Comparison of ENCODE assay signal across 20 cellular contexts in genomic region chrX:63744850-63745249, GRCh38. TPM values are rescaled to one million over a fixed set of nuclear protein-coding genes. Genes with fewer than 3 reads are reported as not detected.
DNase-seq lines count a peak whose midpoint lies in the region; FAIRE-seq and TF ChIP-seq lines count a peak whose summit lies in the region.
"Had no signal": no experiment of that assay in that cellular context is flagged by ENCODE, and none has a peak within 500 bp of the region (broad histone marks: within the 10 kb centered on the region; RNA-seq: fewer than 3 reads in every experiment).

No MANE protein-coding gene starts in this region.

- H3K9me3 Mint-ChIP-seq in immature natural killer cell = no peaks in the 10 kb centered on the region

- 0 out of 2 replicates have a peak, but pooled peaks cover 6% of the 10 kb centered on the region for H3K79me2 ChIP-seq in Loucy (ENCODE audit: insufficient read depth, low read length)

- H3K27me3 ChIP-seq in Loucy (ENCODE audit: insufficient read depth, low read length, poor library complexity, severe bottlenecking) = no peaks in the 10 kb centered on the region

- peaks cover 0 to 3% (median 0%) of the 10 kb centered on the region in 3 donors for H3K36me3 Mint-ChIP-seq in immature natural killer cell

- peak overlapping the region; percentile 84 to 94 (median 92) for H3K27ac Mint-ChIP-seq in immature natural killer cell

- peaks cover 5% of the 10 kb centered on the region for H4K20me1 ChIP-seq in Loucy (ENCODE audit: insufficient read depth, low read length, poor library complexity, severe bottlenecking)

- H3K9ac ChIP-seq in Loucy (ENCODE audit: low read depth, low read length, poor library complexity, severe bottlenecking) = no peak overlapping the region
- H3K9ac ChIP-seq: GM23248 had no signal

- H2AFZ ChIP-seq in Loucy (ENCODE audit: low read length) = no peak overlapping the region
- H2AFZ ChIP-seq: GM23248 had no signal

- no peaks in the 10 kb centered on the region for H3K36me3 ChIP-seq in Loucy (ENCODE audit: insufficient read depth, low read length)
- H3K36me3 ChIP-seq: HAP-1 had no signal

- TF ChIP-seq CTCF in Loucy (conservative IDR thresholded peaks at IDR 0.05; ENCODE audit: low read length) = no peak

- peaks cover 24% of the 10 kb centered on the region for H3K4me1 ChIP-seq in Loucy (ENCODE audit: insufficient read depth, low read length, poor library complexity, severe bottlenecking)
- H3K4me1 ChIP-seq: HAP-1 had no signal

- peak overlapping the region; percentile 32 to 69 (median 46) for H3K4me3 Mint-ChIP-seq in immature natural killer cell

- H3K4me2 ChIP-seq in Loucy (ENCODE audit: low read depth, low read length, poor library complexity, severe bottlenecking) = peak overlapping the region; percentile 70

- H3F3A ChIP-seq in Loucy (ENCODE audit: low read depth) = no peaks in the 10 kb centered on the region

- FAIRE-seq in H54 (lab: Jason Lieb, UNC) = no peak
- FAIRE-seq: GM19239, HTR-8/SVneo had no signal

- H3K9me2 ChIP-seq in Loucy (replicated peaks; ENCODE audit: low read depth, low read length) = no peaks in the 10 kb centered on the region

- no peaks in the 10 kb centered on the region for H3K9me3 ChIP-seq in Loucy (ENCODE audit: insufficient read depth, low read depth, low read length)
- H3K9me3 ChIP-seq: HAP-1 had no signal

- DNase-seq in NCI-H82 (lab: John Stamatoyannopoulos, UW) (peak; percentile 31), NCI-H82 treated with DMSO at 0.1 percent for 48 hours (lab: John Stamatoyannopoulos, UW; ENCODE audit: unreplicated experiment) (no peak), Ammon's horn (ENCODE audit: low spot score) (peak; percentile 29), immature natural killer cell (no peak), AG08395 (ENCODE audit: low spot score) (no peak), H54 (ENCODE audit: insufficient read length, low spot score) (no peak), NK-92 (lab: John Stamatoyannopoulos, UW; ENCODE audit: unreplicated experiment) (no peak)
- DNase-seq: ACHN, GM23248, KG1, NCI-H1105, NCI-H146, NCI-H2029, NCI-H2227 treated with DMSO at 0.1 percent for 48 hours, NCI-H510A, SIG-M5 had no signal

- no peak overlapping the region for H3K4me3 ChIP-seq in Loucy (ENCODE audit: low read length, poor library complexity, severe bottlenecking)
- H3K4me3 ChIP-seq: GM23248, HAP-1 had no signal

- peaks cover 89 to 92% of the 10 kb centered on the region in 2 donors for H3K4me1 Mint-ChIP-seq in immature natural killer cell

- TF ChIP-seq POLR2A in H54 (IDR thresholded peaks at IDR 0.05; ENCODE audit: low read depth, low read length) = no peak

- H3K27me3 Mint-ChIP-seq in immature natural killer cell (ENCODE audit: low read depth in 3 of 3) = peaks cover 0 to 4% (median 0%) of the 10 kb centered on the region in 3 donors

RNA-seq across cellular contexts. Expression of gene ARHGEF9, which starts 40.2 kb away (rescaled TPM):
- 10 to 100 TPM; 13.3 to 21.2 (median 15.5) TPM for polyA plus RNA-seq in immature natural killer cell

Comparison
In these comparisons a context has a peak if more than half of its experiments do, and no peak if none do; other contexts are left out.
1. DNase-seq: peak in NCI-H82 (single experiment) and Ammon's horn (single experiment); none in NCI-H82 treated with DMSO at 0.1 percent for 48 hours (single experiment), immature natural killer cell (0 of 3), AG08395 (single experiment), H54 (single experiment) and NK-92 (single experiment).